ENCODE assay signal across 8 cellular contexts in the genomic region with DNA sequence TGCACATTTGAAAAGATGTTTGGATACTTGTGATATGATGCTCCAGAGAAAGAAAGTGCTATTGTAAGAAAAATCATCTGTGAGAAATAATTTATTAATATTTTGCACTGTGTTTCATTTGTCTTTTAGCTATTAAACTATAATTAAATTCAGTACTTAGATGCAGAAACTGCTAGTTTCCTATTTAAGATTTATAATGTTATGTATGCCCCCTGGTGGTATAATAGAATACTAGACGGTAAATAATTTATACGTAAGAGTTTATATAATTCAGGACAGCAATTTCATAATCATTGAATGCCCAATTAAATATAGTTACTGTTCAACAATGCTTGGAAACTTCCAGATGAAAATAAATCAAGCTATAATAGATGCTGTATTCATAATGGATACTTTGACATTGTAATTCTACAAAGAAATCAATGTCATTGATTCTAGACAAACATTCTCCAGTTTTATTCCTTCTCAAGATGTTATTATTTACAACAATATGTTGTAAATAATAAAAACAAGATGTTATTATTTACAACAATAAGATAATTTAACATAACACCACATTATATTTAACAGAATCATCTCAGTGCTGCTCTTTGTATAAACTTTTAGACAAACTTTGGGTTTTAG.
A peak's percentile ranks its signal among the peaks of the same experiment; 100 is the strongest.
DNase-seq lines count a peak whose midpoint lies in the region; ATAC-seq and TF ChIP-seq lines count a peak whose summit lies in the region.

No MANE protein-coding gene starts in this region.

- H3K27me3 Mint-ChIP-seq in stimulated activated memory B cell treated with anti-CD40 and anti-IgM and Interleukin-4, amounts not matched to agents 10 μg/mL and 1 μg/mL and 100 μg/mL, for 72 hours: peaks cover 9% of the 10 kb centered on the region

- TF ChIP-seq POLR2A in GM18505 (IDR thresholded peaks at IDR 0.05; ENCODE audit: borderline replicate concordance, extremely low read depth, insufficient read depth, insufficient read length): no peak

- no peak overlapping the region for H2AFZ ChIP-seq in neural cell (ENCODE audit: low read depth, low read length)

- no peak overlapping the region for H3K4me3 ChIP-seq in cardiac muscle cell
- no peak overlapping the region for H3K4me3 ChIP-seq in neural cell (ENCODE audit: low read length)

- H3K4me2 ChIP-seq in neural cell (ENCODE audit: low read length): no peak overlapping the region

- H3K4me1 ChIP-seq in cardiac muscle cell (ENCODE audit: low read depth): no peaks in the 10 kb centered on the region

- no peaks in the 10 kb centered on the region for H3K4me1 Mint-ChIP-seq in stimulated activated memory B cell treated with anti-CD40 and anti-IgM and Interleukin-4, amounts not matched to agents 10 μg/mL and 1 μg/mL and 100 μg/mL, for 72 hours

- TF ChIP-seq EP300 in neural cell (conservative IDR thresholded peaks at IDR 0.05; ENCODE audit: poor library complexity, severe bottlenecking): no peak

- no peaks in the 10 kb centered on the region for H3K36me3 ChIP-seq in cardiac muscle cell
- H3K36me3 ChIP-seq in neural cell (ENCODE audit: insufficient read depth, low read length): no peaks in the 10 kb centered on the region

- H3K9me3 ChIP-seq in cardiac muscle cell (ENCODE audit: low read depth) (no peaks in the 10 kb centered on the region), neural cell (ENCODE audit: low read length) (no peaks in the 10 kb centered on the region)

- H3K9ac ChIP-seq in neural cell (ENCODE audit: low read length): no peak overlapping the region

- H3K27me3 ChIP-seq in cardiac muscle cell (no peaks in the 10 kb centered on the region), neural cell (ENCODE audit: insufficient read depth, low read depth, low read length) (no peaks in the 10 kb centered on the region)

- intact Hi-C loops in Right ventricle myocardium inferior (cut with DNase I): no loop called here

- no peaks in the 10 kb centered on the region for H3K9me2 ChIP-seq in neural cell (ENCODE audit: insufficient read depth, low read length)

- no peak overlapping the region for H3K4me3 Mint-ChIP-seq in stimulated activated memory B cell treated with anti-CD40 and anti-IgM and Interleukin-4, amounts not matched to agents 10 μg/mL and 1 μg/mL and 100 μg/mL, for 72 hours

- no peaks in the 10 kb centered on the region for H3K36me3 Mint-ChIP-seq in stimulated activated memory B cell treated with anti-CD40 and anti-IgM and Interleukin-4, amounts not matched to agents 10 μg/mL and 1 μg/mL and 100 μg/mL, for 72 hours

- H3K27ac ChIP-seq in cardiac muscle cell (no peak overlapping the region), neural cell (ENCODE audit: low read length) (no peak overlapping the region)

- DNase-seq in cardiac muscle cell (ENCODE audit: low read depth in 1 of 2, low spot score in 1 of 2): peak; percentile 49
- no peak for DNase-seq in Right ventricle myocardium inferior (ENCODE audit: missing footprints)
- peak; percentile 9 for DNase-seq in NCI-H524 treated with DMSO at 0.1 percent for 48 hours (lab: John Stamatoyannopoulos, UW)
- peak; percentile 5 for DNase-seq in cerebellum (ENCODE audit: low spot score)

- peak; percentile 81 for TF ChIP-seq RAD21 in neural cell (conservative IDR thresholded peaks at IDR 0.05)

- H3K9me3 Mint-ChIP-seq in stimulated activated memory B cell treated with anti-CD40 and anti-IgM and Interleukin-4, amounts not matched to agents 10 μg/mL and 1 μg/mL and 100 μg/mL, for 72 hours: no peaks in the 10 kb centered on the region

- H3K27ac Mint-ChIP-seq in stimulated activated memory B cell treated with anti-CD40 and anti-IgM and Interleukin-4, amounts not matched to agents 10 μg/mL and 1 μg/mL and 100 μg/mL, for 72 hours: no peak overlapping the region

- H3F3A ChIP-seq in neural cell (ENCODE audit: insufficient read depth, low read length, poor library complexity, severe bottlenecking): no peaks in the 10 kb centered on the region

- ATAC-seq in Right ventricle myocardium inferior (no peak), GM18505 (IDR thresholded peaks at IDR 0.05; ENCODE audit: unreplicated experiment) (no peak), GM21390 (IDR thresholded peaks at IDR 0.05; ENCODE audit: unreplicated experiment) (no peak)
- no peak for ATAC-seq in stimulated activated memory B cell treated with anti-CD40 and anti-IgM and Interleukin-4, amounts not matched to agents 10 μg/mL and 1 μg/mL and 100 μg/mL, for 72 hours

- no peaks in the 10 kb centered on the region for H3K79me2 ChIP-seq in neural cell (replicated peaks; ENCODE audit: insufficient read depth, low read length)

- TF ChIP-seq CTCF in cardiac muscle cell (IDR thresholded peaks at IDR 0.05; ENCODE audit: low read depth, low read length) (peak; percentile 41), neural cell (IDR thresholded peaks at IDR 0.05; ENCODE audit: poor library complexity, severe bottlenecking) (peak; percentile 73)

- H4K20me1 ChIP-seq in neural cell (ENCODE audit: insufficient read depth): no peaks in the 10 kb centered on the region

TF ChIP-seq in neural cell, 6 proteins besides CTCF, POLR2A, EP300 and RAD21:
- TF ChIP-seq MXI1 (conservative IDR thresholded peaks at IDR 0.05; ENCODE audit: poor library complexity, severe bottlenecking): no peak
- peak; percentile 84 for TF ChIP-seq SMC3 (conservative IDR thresholded peaks at IDR 0.05; ENCODE audit: poor library complexity)
TF ChIP-seq in neural cell: peak in this region for 1.
